6 cellular contexts compared by ENCODE assay signal in the genomic region with DNA sequence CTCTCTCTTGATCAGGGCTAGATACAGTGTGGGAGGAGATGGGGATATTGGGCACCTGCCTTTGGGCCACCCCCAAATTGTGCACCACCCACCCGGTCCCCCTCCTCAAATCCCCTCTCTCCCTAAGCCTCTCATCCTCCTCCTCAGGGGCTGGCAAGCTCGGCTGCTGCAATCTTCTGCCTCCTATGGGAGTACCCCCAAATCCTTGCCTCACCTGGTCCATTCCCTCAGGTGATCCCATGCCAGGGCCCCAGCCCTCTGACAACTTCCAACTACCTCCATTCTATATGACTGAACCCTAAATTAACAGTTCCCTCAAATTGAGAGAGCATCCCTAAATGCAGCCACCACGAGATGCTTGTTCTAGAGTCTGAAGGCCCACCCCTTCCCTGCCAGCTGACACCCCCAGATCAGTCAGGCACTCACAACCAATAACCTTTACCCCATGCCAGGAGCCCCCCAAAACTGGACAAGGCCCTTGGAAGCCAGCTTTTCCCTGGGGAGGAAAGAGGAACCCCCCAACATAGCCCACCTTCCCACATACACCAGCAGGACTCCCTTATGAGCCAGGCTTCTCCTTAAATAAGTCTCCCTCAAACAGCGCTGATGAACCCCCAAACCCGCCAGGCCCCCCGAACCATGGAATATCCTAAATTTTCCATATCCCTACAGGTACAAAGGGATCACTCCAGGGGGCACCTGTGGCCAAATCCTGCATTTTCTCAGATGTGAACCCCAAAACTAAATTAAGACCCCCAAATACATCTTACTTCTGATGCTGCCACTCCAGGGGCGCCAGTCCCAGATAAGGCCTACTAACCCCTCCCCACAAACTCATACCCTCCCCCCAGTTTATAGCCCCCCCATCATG. TPM values are rescaled to one million over a fixed set of nuclear protein-coding genes. Genes with fewer than 3 reads are reported as not detected.
A peak's percentile ranks its signal among the peaks of the same experiment; 100 is the strongest.
DNase-seq lines count a peak whose midpoint lies in the region; ATAC-seq and TF ChIP-seq lines count a peak whose summit lies in the region.

No MANE protein-coding gene starts in this region.

- H3K27ac Mint-ChIP-seq in IgD-negative memory B cell, result peak overlapping the region in 2 of 3 donors; percentile 71 to 73

- peaks cover 0 to 19% (median 0%) of the 10 kb centered on the region in 3 donors for H3K27me3 ChIP-seq in psoas muscle (ENCODE audit: insufficient read depth in 3 of 3, low read length in 2 of 3)

- no peaks in the 10 kb centered on the region for H3K9me3 Mint-ChIP-seq in IgD-negative memory B cell

- no peak for TF ChIP-seq CTCF in coronary artery (IDR thresholded peaks at IDR 0.05)
- TF ChIP-seq CTCF in psoas muscle (IDR thresholded peaks at IDR 0.05), result no peak

- H3K4me1 ChIP-seq in psoas muscle, result peaks cover 19% of the 10 kb centered on the region

- no peaks in the 10 kb centered on the region for H3K9me3 ChIP-seq in psoas muscle

- peaks cover 31 to 40% (median 35%) of the 10 kb centered on the region in 3 donors for H3K4me1 Mint-ChIP-seq in IgD-negative memory B cell

- intact Hi-C loops in psoas muscle (cut with DNase I), result no loop called here
- intact Hi-C loops in left colon (cut with DNase I, micrococcal nuclease), result no loop called here

- H3K27ac ChIP-seq in coronary artery (peak overlapping the region; percentile 69 to 99), psoas muscle (no peak overlapping the region)

- ATAC-seq in psoas muscle (no peak), left colon (no peak)
- ATAC-seq in activated CD4-positive, CD25-positive, alpha-beta regulatory T cell treated with anti-CD3 and anti-CD28 coated beads, Interleukin-2, amount 50 U/mL, for 24 hours, result no peak

- no peak for DNase-seq in coronary artery (ENCODE audit: low spot score)
- DNase-seq in psoas muscle, result peak in 1 of 2 donors; percentile 13
- no peak for DNase-seq in C1 segment of cervical spinal cord (lab: John Stamatoyannopoulos, UW)
- DNase-seq in left colon, result no peak

- H3K36me3 ChIP-seq in psoas muscle (ENCODE audit: insufficient read depth in 1 of 2, low read depth in 1 of 2), result peaks cover 0 to 9% of the 10 kb centered on the region in 2 donors

- WGBS in psoas muscle, 3 donors, result 40 to 47% (median 42%) methylated on average over 7 of the region's 7 CpGs

- H3K4me3 Mint-ChIP-seq in IgD-negative memory B cell, result peak overlapping the region in 2 of 4 donors; percentile 37 to 77

- H3K27me3 Mint-ChIP-seq in IgD-negative memory B cell, result peaks cover 9% of the 10 kb centered on the region

- H3K36me3 Mint-ChIP-seq in IgD-negative memory B cell, result no peaks in the 10 kb centered on the region

- peak overlapping the region; percentile 72 for H3K4me3 ChIP-seq in coronary artery
- peak overlapping the region; percentile 50 for H3K4me3 ChIP-seq in psoas muscle

RNA-seq across cellular contexts. Expression of gene DLG4, which starts 3.2 kb away (rescaled TPM):
- polyA plus RNA-seq in IgD-negative memory B cell (0.38 TPM), psoas muscle (1 to 10 TPM; 1.5 to 5.8 (median 1.8) TPM)
- total RNA-seq in psoas muscle (1 to 10 TPM; 3.2 to 8.9 (median 5.8) TPM), left colon (1 to 10 TPM; 4.0 to 7.3 TPM)

RNA-seq across cellular contexts. Expression of gene ACADVL, which starts 3.3 kb away (rescaled TPM):
- polyA plus RNA-seq in IgD-negative memory B cell (88.6 TPM), psoas muscle (1,000 to 10,000 TPM in 1 of 3 donors, 100 to 1,000 TPM in 2; 538 to 1,030 (median 946) TPM)
- total RNA-seq in psoas muscle (1,000 to 10,000 TPM in 3 of 4 donors, 100 to 1,000 TPM in 1; 987 to 1,310 (median 1,099) TPM), left colon (1,000 to 10,000 TPM in 1 of 2 donors, 100 to 1,000 TPM in 1; 784 to 1,134 TPM)

RNA-seq across cellular contexts. Expression of gene DVL2, which starts 17.8 kb away (rescaled TPM):
- polyA plus RNA-seq in IgD-negative memory B cell (32.3 TPM), psoas muscle (10 to 100 TPM; 10.0 to 22.1 (median 10.0) TPM)
- total RNA-seq in psoas muscle (10 to 100 TPM; 11.4 to 19.6 (median 13.8) TPM), left colon (10 to 100 TPM; 30.9 to 34.9 TPM)

RNA-seq across cellular contexts. Expression of gene PHF23, which starts 22.8 kb away (rescaled TPM):
- polyA plus RNA-seq in IgD-negative memory B cell (38.2 TPM), psoas muscle (10 to 100 TPM; 24.0 to 43.3 (median 29.4) TPM)
- total RNA-seq in psoas muscle (10 to 100 TPM; 20.9 to 28.8 (median 27.7) TPM), left colon (10 to 100 TPM; 33.9 to 44.1 TPM)

RNA-seq across cellular contexts. Expression of gene GABARAP, which starts 25.8 kb away (rescaled TPM):
- polyA plus RNA-seq in IgD-negative memory B cell (1,138 TPM), psoas muscle (100 to 1,000 TPM; 344 to 569 (median 510) TPM)
- total RNA-seq in psoas muscle (100 to 1,000 TPM; 447 to 492 (median 481) TPM), left colon (100 to 1,000 TPM; 431 to 505 TPM)
